ENCODE assay signal across 27 cellular contexts in genomic region chrX:109859673-109860072, GRCh38.
"Had no signal": no experiment of that assay in that cellular context is flagged by ENCODE, and none has a peak within 500 bp of the region (broad histone marks: within the 10 kb centered on the region; RNA-seq: fewer than 3 reads in every experiment).

No MANE protein-coding gene starts in this region.

- H3K27ac Mint-ChIP-seq: activated B cell treated with CpG ODN at 0.5 μM for 24 hours; activated CD4-positive, alpha-beta memory T cell treated with anti-CD3 and anti-CD28 coated beads for 36 hours; activated CD4-positive, alpha-beta T cell treated with anti-CD3 and anti-CD28 coated beads, Interleukin-2, amount 10 ng/mL, durations not matched to agents 7 days and 5 days; activated naive CD8-positive, alpha-beta T cell treated with anti-CD3 and anti-CD28 coated beads, Interleukin-2, amount 10 ng/mL, durations not matched to agents 7 days and 5 days had no signal

- H3K36me3 Mint-ChIP-seq: activated CD4-positive, alpha-beta memory T cell treated with anti-CD3 and anti-CD28 coated beads for 36 hours; activated naive CD8-positive, alpha-beta T cell treated with anti-CD3 and anti-CD28 coated beads, Interleukin-2, amount 10 ng/mL, durations not matched to agents 7 days and 5 days had no signal

- H3K4me1 ChIP-seq: adrenal gland, breast epithelium had no signal

- H3K4me3 Mint-ChIP-seq: activated B cell treated with CpG ODN at 0.5 μM for 24 hours; activated CD4-positive, alpha-beta memory T cell treated with anti-CD3 and anti-CD28 coated beads for 36 hours; activated CD4-positive, alpha-beta T cell treated with anti-CD3 and anti-CD28 coated beads, Interleukin-2, amount 10 ng/mL, durations not matched to agents 7 days and 5 days; activated naive CD8-positive, alpha-beta T cell treated with anti-CD3 and anti-CD28 coated beads, Interleukin-2, amount 10 ng/mL, durations not matched to agents 7 days and 5 days had no signal

- H3K27me3 Mint-ChIP-seq: activated B cell treated with CpG ODN at 0.5 μM for 24 hours; activated CD4-positive, alpha-beta memory T cell treated with anti-CD3 and anti-CD28 coated beads for 36 hours; activated naive CD8-positive, alpha-beta T cell treated with anti-CD3 and anti-CD28 coated beads, Interleukin-2, amount 10 ng/mL, durations not matched to agents 7 days and 5 days had no signal

- H3K4me3 ChIP-seq: adrenal gland, breast epithelium, coronary artery, MG63, SJSA1 had no signal

- H3K36me3 ChIP-seq: adrenal gland, breast epithelium, MG63, SJSA1 had no signal

- H3K27me3 ChIP-seq: adrenal gland, MG63, SJSA1 had no signal

- H3K9me3 Mint-ChIP-seq: activated B cell treated with CpG ODN at 0.5 μM for 24 hours; activated CD4-positive, alpha-beta memory T cell treated with anti-CD3 and anti-CD28 coated beads for 36 hours; activated CD4-positive, alpha-beta T cell treated with anti-CD3 and anti-CD28 coated beads, Interleukin-2, amount 10 ng/mL, durations not matched to agents 7 days and 5 days; activated naive CD8-positive, alpha-beta T cell treated with anti-CD3 and anti-CD28 coated beads, Interleukin-2, amount 10 ng/mL, durations not matched to agents 7 days and 5 days had no signal

- H3K27ac ChIP-seq: adrenal gland, breast epithelium, coronary artery, SJSA1 had no signal

- DNase-seq: activated B cell treated with CpG ODN at 0.5 μM for 24 hours; activated CD4-positive, alpha-beta memory T cell treated with anti-CD3 and anti-CD28 coated beads for 36 hours; activated CD4-positive, alpha-beta T cell treated with anti-CD3 and anti-CD28 coated beads for 1 hour; activated CD4-positive, alpha-beta T cell treated with anti-CD3 and anti-CD28 coated beads, Interleukin-2, amount 10 ng/mL, durations not matched to agents 7 days and 5 days; activated naive CD4-positive, alpha-beta T cell treated with anti-CD3 and anti-CD28 coated beads, Interleukin-2, amount 50 U/mL, for 16 hours; activated naive CD8-positive, alpha-beta T cell treated with anti-CD3 and anti-CD28 coated beads, Interleukin-2, amount 10 ng/mL, durations not matched to agents 7 days and 5 days; activated T-cell treated with anti-CD3 and anti-CD28 coated beads for 4 hours; adrenal gland; anterior cingulate cortex; caudate nucleus; KG1; MG63; MV-4-11; NCI-H1092 treated with DMSO at 0.1 percent for 48 hours; NCI-H1417 treated with DMSO at 0.1 percent for 48 hours; NCI-H1694; NCI-H2029; NCI-H2107; NCI-H2171 treated with DMSO at 0.1 percent for 48 hours; NCI-H226; NCI-H526; PC-3; SHP77; T-helper 1 cell had no signal

- ATAC-seq: PC-3 had no signal
